19 cellular contexts compared by ENCODE assay signal in the genomic region with DNA sequence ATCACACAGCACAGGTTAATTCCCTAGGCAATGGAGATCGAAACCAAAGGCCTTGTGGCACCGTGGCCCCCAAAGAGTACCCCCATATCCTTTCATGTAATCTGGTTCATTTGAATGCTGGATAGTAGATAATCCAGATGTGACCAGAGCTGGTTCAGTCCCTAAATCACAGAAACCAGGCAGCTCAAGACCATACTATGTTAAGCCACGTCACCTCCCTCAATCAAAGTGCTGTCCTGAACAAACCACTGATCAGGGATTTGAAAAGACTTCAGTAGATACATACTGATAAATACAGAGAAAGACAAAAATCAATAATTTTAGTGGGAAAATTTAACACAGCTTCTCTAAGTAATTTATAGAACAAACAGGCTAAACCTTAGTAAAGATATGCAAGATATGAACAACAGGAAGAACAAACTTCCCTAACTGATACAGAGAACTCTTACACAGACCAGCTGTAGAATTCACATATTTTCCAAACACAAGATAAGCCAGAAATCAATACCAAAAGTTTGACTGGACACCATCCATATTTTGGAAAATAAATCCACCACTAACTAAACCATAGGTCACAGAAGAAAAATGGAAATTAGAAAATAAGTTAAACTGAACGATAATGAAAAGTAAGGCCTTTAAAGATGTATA.
A peak's percentile ranks its signal among the peaks of the same experiment; 100 is the strongest.
DNase-seq lines count a peak whose midpoint lies in the region; ATAC-seq, FAIRE-seq and TF ChIP-seq lines count a peak whose summit lies in the region.
"Had no signal": no experiment of that assay in that cellular context is flagged by ENCODE, and none has a peak within 500 bp of the region (broad histone marks: within the 10 kb centered on the region; RNA-seq: fewer than 3 reads in every experiment).

No MANE protein-coding gene starts in this region.

- H3K9me3 ChIP-seq in body of pancreas (no peaks in the 10 kb centered on the region), endothelial cell of umbilical vein (replicated peaks; ENCODE audit: control insufficient read depth, insufficient read depth, low read length) (no peaks in the 10 kb centered on the region)
- H3K9me3 ChIP-seq: Caco-2 had no signal

- peaks cover 36% of the 10 kb centered on the region for H3K36me3 Mint-ChIP-seq in HFFc6 (ENCODE audit: low read depth)

- H3K4me3 ChIP-seq in body of pancreas (no peak overlapping the region), endothelial cell of umbilical vein (replicated peaks in 1 of 3; ENCODE audit: insufficient read depth in 1 of 3, low read depth in 1 of 3, low read length in 3 of 3) (no peak overlapping the region)
- H3K4me3 ChIP-seq: GM23248 had no signal

- WGBS in body of pancreas, 2 donors, result 41% methylated on average over 4 of the region's 4 CpGs

- H3K36me3 ChIP-seq in body of pancreas (replicated peaks in 1 of 2; ENCODE audit: insufficient read depth in 1 of 2, low read depth in 2 of 2) (peaks cover 0 to 2% of the 10 kb centered on the region in 2 donors), endothelial cell of umbilical vein (ENCODE audit: control insufficient read depth in 2 of 2, extremely low read depth in 1 of 2, insufficient read depth in 2 of 2, low read length in 2 of 2) (peaks cover 7 to 13% of the 10 kb centered on the region in 2 experiments)

- H3K9me3 Mint-ChIP-seq in HFFc6, result no peaks in the 10 kb centered on the region
- H3K9me3 Mint-ChIP-seq: CD4-positive, alpha-beta T cell had no signal

- peaks cover 3% of the 10 kb centered on the region; the same call in 1 of the 2 replicates for H3K27me3 Mint-ChIP-seq in HFFc6 (ENCODE audit: insufficient read depth)
- H3K27me3 Mint-ChIP-seq: CD4-positive, alpha-beta T cell had no signal

- H3K27ac ChIP-seq in body of pancreas, result peak overlapping the region; percentile 61 to 86 (median 78)
- peak overlapping the region; percentile 10 for H3K27ac ChIP-seq in endothelial cell of umbilical vein (ENCODE audit: insufficient read depth, low read depth, low read length)
- H3K27ac ChIP-seq: C4-2B, GM23248 had no signal

- ATAC-seq in body of pancreas, result peak; percentile 85
- no peak for ATAC-seq in HG03342 (IDR thresholded peaks at IDR 0.05; ENCODE audit: unreplicated experiment)
- ATAC-seq: HCT116 had no signal

- no TSS peak for BruUV-seq in endothelial cell of umbilical vein (replicated peaks; lab: Mats Ljungman, UMichigan)

- H3K9ac ChIP-seq in endothelial cell of umbilical vein (replicated peaks; ENCODE audit: extremely low read depth, insufficient read depth, low read length), result no peak overlapping the region
- H3K9ac ChIP-seq: GM23248 had no signal

- peaks cover 13% of the 10 kb centered on the region for H3K4me1 Mint-ChIP-seq in HFFc6 (ENCODE audit: low read depth)

- H2AFZ ChIP-seq in endothelial cell of umbilical vein (ENCODE audit: low read depth, low read length), result no peak overlapping the region
- H2AFZ ChIP-seq: GM23248 had no signal

- H3K79me2 ChIP-seq in endothelial cell of umbilical vein (ENCODE audit: control insufficient read depth, insufficient read depth, low read length), result peaks cover 41% of the 10 kb centered on the region

- no peak for FAIRE-seq in endothelial cell of umbilical vein (lab: Jason Lieb, UNC)
- FAIRE-seq: A204.1, D721Med, G401.6, GM12892, GM18507 had no signal

- H3K9me1 ChIP-seq in endothelial cell of umbilical vein (replicated peaks; ENCODE audit: control insufficient read depth, extremely low read depth, insufficient read depth, low read length), result no peaks in the 10 kb centered on the region

- no peak overlapping the region for H3K4me2 ChIP-seq in endothelial cell of umbilical vein (ENCODE audit: insufficient read depth, low read length)

- TF ChIP-seq CTCF in HFFc6 (IDR thresholded peaks at IDR 0.05) (no peak), body of pancreas (IDR thresholded peaks at IDR 0.05) (no peak), endothelial cell of umbilical vein (IDR thresholded peaks at IDR 0.05; ENCODE audit: extremely low read depth in 1 of 2, insufficient read depth in 1 of 2, low read depth in 1 of 2, low read length in 2 of 2) (no peak)

- H4K20me1 ChIP-seq in endothelial cell of umbilical vein (replicated peaks; ENCODE audit: control insufficient read depth, extremely low read depth, insufficient read depth, low read length), result peaks cover 2% of the 10 kb centered on the region

- peaks cover 43% of the 10 kb centered on the region for H3K4me1 ChIP-seq in body of pancreas
- no peaks in the 10 kb centered on the region for H3K4me1 ChIP-seq in endothelial cell of umbilical vein (ENCODE audit: control insufficient read depth, extremely low read depth, insufficient read depth, low read length)

- intact Hi-C loops in body of pancreas (cut with DNase I), result no loop called here
- intact Hi-C loops in endothelial cell of umbilical vein (cut with micrococcal nuclease), result no loop called here

- CTCF ChIA-PET in endothelial cell of umbilical vein (lab: Charles Lee), result interaction anchor here (1.1 kb wide), 1 partner anchor 15 kb away, joined by 3 read pairs; no protein-coding TSS in a partner anchor

- H3K4me3 Mint-ChIP-seq in HFFc6, result no peak overlapping the region
- H3K4me3 Mint-ChIP-seq: CD4-positive, alpha-beta T cell had no signal

- no peaks in the 10 kb centered on the region for H3K27me3 ChIP-seq in body of pancreas
- no peaks in the 10 kb centered on the region for H3K27me3 ChIP-seq in endothelial cell of umbilical vein (ENCODE audit: control insufficient read depth in 2 of 2, insufficient read depth in 2 of 2, low read length in 2 of 2)

- H3K27ac Mint-ChIP-seq in HFFc6, result 0 out of 2 replicates have a peak overlapping the region, but pooled peaks have one; percentile 34
- H3K27ac Mint-ChIP-seq: CD4-positive, alpha-beta T cell had no signal

- dilution Hi-C loops in endothelial cell of umbilical vein (cut with MboI; ENCODE audit: extremely low pct_ligation_motif_present, low sequenced_read_pairs), result no loop called here

- DNase-seq in HFFc6 (no peak), body of pancreas (no peak), endothelial cell of umbilical vein (ENCODE audit: low read depth, low spot score) (no peak), NCI-H146 (lab: John Stamatoyannopoulos, UW) (no peak), Ammon's horn (ENCODE audit: low spot score) (no peak)
- DNase-seq in stimulated activated CD4-positive, alpha-beta T cell treated with anti-CD3 and anti-CD28 coated beads, Interleukin-4, amount 100 ng/mL, for 1 hour, result no peak
- DNase-seq: ACHN; Caco-2; CD4-positive, alpha-beta T cell; GM23248; H7 had no signal

- TF ChIP-seq POLR2A in body of pancreas (IDR thresholded peaks at IDR 0.05) (no peak), endothelial cell of umbilical vein (IDR thresholded peaks at IDR 0.05; ENCODE audit: low read depth, low read length) (no peak)

- POLR2A ChIA-PET in endothelial cell of umbilical vein (lab: Charles Lee), result no interaction called here

TF ChIP-seq in endothelial cell of umbilical vein, 7 proteins besides CTCF, POLR2A, EP300 and RAD21:
- TF ChIP-seq, protein P1, sequence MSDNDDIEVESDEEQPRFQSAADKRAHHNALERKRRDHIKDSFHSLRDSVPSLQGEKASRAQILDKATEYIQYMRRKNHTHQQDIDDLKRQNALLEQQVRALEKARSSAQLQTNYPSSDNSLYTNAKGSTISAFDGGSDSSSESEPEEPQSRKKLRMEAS (IDR thresholded peaks at IDR 0.05; ENCODE audit: insufficient read depth, insufficient read length), result no peak
- no peak for TF ChIP-seq FOS (IDR thresholded peaks at IDR 0.05; ENCODE audit: borderline replicate concordance, insufficient read depth, low read length)
- TF ChIP-seq MYC (IDR thresholded peaks at IDR 0.05; ENCODE audit: low read depth, low read length), result no peak
- no peak for TF ChIP-seq EZH2 (IDR thresholded peaks at IDR 0.05; ENCODE audit: borderline replicate concordance, low read depth, low read length, severe bottlenecking)
- no peak for TF ChIP-seq JUN (IDR thresholded peaks at IDR 0.05; ENCODE audit: borderline replicate concordance, insufficient read depth, insufficient read length, low read depth)
- no peak for TF ChIP-seq GATA2 (IDR thresholded peaks at IDR 0.05; ENCODE audit: insufficient read depth, insufficient read length, low read depth, low read length)
- no peak for TF ChIP-seq POLR2AphosphoS5 (IDR thresholded peaks at IDR 0.05; ENCODE audit: insufficient read depth, low read depth, low read length)
